Comparison of ENCODE assay signal across 1 cellular context in genomic region chr21:17819114-17819877, GRCh38.
TF ChIP-seq lines count a peak whose summit lies in the region.

TSS of gene C21orf91 (minus strand) at chr21:17819356. CDS start at chr21:17818318, 1,038 bp downstream.

TF ChIP-seq in K562, 482 proteins besides CTCF, POLR2A, EP300 and RAD21 (continued from another document and continues in another):
- no peak for TF ChIP-seq ZNF280B (CRISPR knock-in tag; IDR thresholded peaks at IDR 0.05)
- no peak for TF ChIP-seq ZNF766 (CRISPR knock-in tag; conservative IDR thresholded peaks at IDR 0.05)
- peak; percentile 4; the same call in 1 of the 2 replicates for TF ChIP-seq ATF4 (CRISPR knock-in tag; IDR thresholded peaks at IDR 0.05)
- TF ChIP-seq VEZF1 (CRISPR knock-in tag; IDR thresholded peaks at IDR 0.05): peak; percentile 99
- TF ChIP-seq ZNF316 (IDR thresholded peaks at IDR 0.05): no peak
- TF ChIP-seq CXXC5 (CRISPR knock-in tag; IDR thresholded peaks at IDR 0.05): peak; percentile 88
- TF ChIP-seq ZFP30 (CRISPR knock-in tag; IDR thresholded peaks at IDR 0.05; ENCODE audit: borderline replicate concordance): no peak
- TF ChIP-seq U2AF1 (optimal IDR thresholded peaks at IDR 0.05; ENCODE audit: low read depth, low read length): peak; percentile 38
- TF ChIP-seq MIER1 (IDR thresholded peaks at IDR 0.05; ENCODE audit: low read depth): no peak
- TF ChIP-seq MTA3 (IDR thresholded peaks at IDR 0.05; ENCODE audit: borderline replicate concordance): peak; percentile 94
- peak; percentile 65 for TF ChIP-seq GTF2E2 (tag; IDR thresholded peaks at IDR 0.05)
- TF ChIP-seq CBX1 (IDR thresholded peaks at IDR 0.05; ENCODE audit: low read depth): no peak
- TF ChIP-seq ELF1 (tag; IDR thresholded peaks at IDR 0.05): peak; percentile 11; the same call in 1 of the 2 replicates
- 0 out of 2 replicates have a peak, but pooled peaks have one; percentile 21 for TF ChIP-seq SAFB (IDR thresholded peaks at IDR 0.05; ENCODE audit: borderline replicate concordance, low read depth, low read length)
- TF ChIP-seq SPI1 (IDR thresholded peaks at IDR 0.05; ENCODE audit: borderline replicate concordance, low read depth, low read length): no peak
- no peak for TF ChIP-seq SRSF3 (IDR thresholded peaks at IDR 0.05; ENCODE audit: insufficient read depth, low read length)
- no peak for TF ChIP-seq POLR2AphosphoS2 (IDR thresholded peaks at IDR 0.05; ENCODE audit: low read length)
- TF ChIP-seq IFI16 (CRISPR knock-in tag; IDR thresholded peaks at IDR 0.05): no peak
- TF ChIP-seq RBM22 (IDR thresholded peaks at IDR 0.05; ENCODE audit: low read depth, low read length, poor library complexity, severe bottlenecking): peak; percentile 49
- TF ChIP-seq RBM25 (IDR thresholded peaks at IDR 0.05; ENCODE audit: low read depth, low read length, severe bottlenecking): peak; percentile 15
- TF ChIP-seq TRIM24 (IDR thresholded peaks at IDR 0.05): peak in 1 of 2 experiments; percentile 18; a peak in 1 of 4 replicates
- TF ChIP-seq ZFX (CRISPR knock-in tag; IDR thresholded peaks at IDR 0.05): peak; percentile 77
- peak in 1 of 2 experiments; percentile 42; a peak in 1 of 4 replicates for TF ChIP-seq ZNF639 (CRISPR knock-in tag; conservative IDR thresholded peaks at IDR 0.05 in 1 of 2, IDR thresholded peaks at IDR 0.05 in 1 of 2)
- TF ChIP-seq POLR2B (IDR thresholded peaks at IDR 0.05; ENCODE audit: low read depth, partially characterized antibody): peak; percentile 80
- TF ChIP-seq BHLHE40 (IDR thresholded peaks at IDR 0.05; ENCODE audit: low read length): peak; percentile 92
- TF ChIP-seq RBFOX2 (IDR thresholded peaks at IDR 0.05; ENCODE audit: low read depth, low read length): peak; percentile 98
- 0 out of 2 replicates have a peak, but pooled peaks have one; percentile 44 for TF ChIP-seq GATAD2B (IDR thresholded peaks at IDR 0.05; ENCODE audit: borderline replicate concordance)
- no peak for TF ChIP-seq MAFF (IDR thresholded peaks at IDR 0.05; ENCODE audit: low read length)
- TF ChIP-seq NFXL1 (CRISPR knock-in tag; IDR thresholded peaks at IDR 0.05): no peak
- peak; percentile 39; the same call in 1 of the 2 replicates for TF ChIP-seq REST (CRISPR knock-in tag; IDR thresholded peaks at IDR 0.05; ENCODE audit: low read depth)
- TF ChIP-seq NR1H2 (CRISPR knock-in tag; IDR thresholded peaks at IDR 0.05): 0 out of 2 replicates have a peak, but pooled peaks have one; percentile 78
- 0 out of 2 replicates have a peak, but pooled peaks have one; percentile 40 for TF ChIP-seq ATF6 (CRISPR knock-in tag; IDR thresholded peaks at IDR 0.05)
- peak; percentile 45; the same call in 1 of the 2 replicates for TF ChIP-seq PML (IDR thresholded peaks at IDR 0.05; ENCODE audit: low read length)
- TF ChIP-seq ZNF589 (CRISPR knock-in tag; IDR thresholded peaks at IDR 0.05; ENCODE audit: low read depth): peak; percentile 55; the same call in 1 of the 2 replicates
- TF ChIP-seq ATF3 (IDR thresholded peaks at IDR 0.05): peak; percentile 31; the same call in 1 of the 2 replicates
- TF ChIP-seq ATF3 (CRISPR knock-in tag; conservative IDR thresholded peaks at IDR 0.05): no peak
- TF ChIP-seq TARDBP (IDR thresholded peaks at IDR 0.05): peak; percentile 42; the same call in 1 of the 2 replicates
- TF ChIP-seq PCBP2 (IDR thresholded peaks at IDR 0.05; ENCODE audit: low read depth, low read length, poor library complexity, severe bottlenecking): peak; percentile 46
- no peak for TF ChIP-seq ZBTB49 (CRISPR knock-in tag; IDR thresholded peaks at IDR 0.05; ENCODE audit: borderline replicate concordance)
- peak; percentile 100 for TF ChIP-seq EGR1 (conservative IDR thresholded peaks at IDR 0.05)
- peak; percentile 82 for TF ChIP-seq NUFIP1 (IDR thresholded peaks at IDR 0.05; ENCODE audit: partially characterized antibody)
- no peak for TF ChIP-seq DACH1 (IDR thresholded peaks at IDR 0.05; ENCODE audit: partially characterized antibody)
- TF ChIP-seq ZNF175 (CRISPR knock-in tag; IDR thresholded peaks at IDR 0.05; ENCODE audit: low read depth): 0 out of 2 replicates have a peak, but pooled peaks have one; percentile 47
- TF ChIP-seq RNF219 (CRISPR knock-in tag; IDR thresholded peaks at IDR 0.05): no peak
- TF ChIP-seq FOXK2 (conservative IDR thresholded peaks at IDR 0.05 in 1 of 2, IDR thresholded peaks at IDR 0.05 in 1 of 2; ENCODE audit: low read depth in 2 of 2): peak in 1 of 2 experiments; percentile 99; a peak in 2 of 4 replicates
- peak; percentile 82 for TF ChIP-seq RNF2 (IDR thresholded peaks at IDR 0.05)
- TF ChIP-seq ATF7 (IDR thresholded peaks at IDR 0.05): peak; percentile 100
- TF ChIP-seq MTF1 (CRISPR knock-in tag; IDR thresholded peaks at IDR 0.05; ENCODE audit: borderline replicate concordance): no peak
- no peak for TF ChIP-seq TAL1 (IDR thresholded peaks at IDR 0.05)
- peak; percentile 94 for TF ChIP-seq MBD2 (IDR thresholded peaks at IDR 0.05; ENCODE audit: borderline replicate concordance, low read depth)
